In genomic region chr13:38538412-38538811, GRCh38 we compare ENCODE assay signal across 32 cellular contexts.
DNase-seq lines count a peak whose midpoint lies in the region; ATAC-seq and TF ChIP-seq lines count a peak whose summit lies in the region.
"Had no signal": no experiment of that assay in that cellular context is flagged by ENCODE, and none has a peak within 500 bp of the region (broad histone marks: within the 10 kb centered on the region; RNA-seq: fewer than 3 reads in every experiment).

No MANE protein-coding gene starts in this region.

- no peaks in the 10 kb centered on the region for H3K27me3 Mint-ChIP-seq in activated T-cell treated with anti-CD3 and anti-CD28 coated beads, Interleukin-2, amount 50 U/mL, for 72 hours (ENCODE audit: low read depth)
- H3K27me3 Mint-ChIP-seq: activated CD4-positive, alpha-beta memory T cell treated with anti-CD3 and anti-CD28 coated beads for 36 hours; activated naive CD4-positive, alpha-beta T cell treated with anti-CD3 and anti-CD28 coated beads, Interleukin-2, amount 10 ng/mL, durations not matched to agents 7 days and 5 days; stimulated activated memory B cell treated with anti-CD40 and anti-IgM and Interleukin-4, amounts not matched to agents 10 μg/mL and 1 μg/mL and 100 μg/mL, for 72 hours; type B pancreatic cell had no signal

- no peaks in the 10 kb centered on the region for H3K9me3 ChIP-seq in tibial artery
- H3K9me3 ChIP-seq: BE2C, esophagus muscularis mucosa, lower lobe of right lung had no signal

- DNase-seq in DMS153 treated with DMSO at 0.1 percent for 48 hours (lab: John Stamatoyannopoulos, UW; ENCODE audit: unreplicated experiment) (peak; percentile 73), NCI-H1092 (lab: John Stamatoyannopoulos, UW) (peak; percentile 60), NCI-H2227 treated with DMSO at 0.1 percent for 48 hours (lab: John Stamatoyannopoulos, UW) (peak; percentile 46), iPS DF 4.7 (ENCODE audit: extremely low read depth, low spot score) (peak; percentile 30), occipital lobe (lab: John Stamatoyannopoulos, UW) (no peak), tibial artery (no peak)
- no peak for DNase-seq in activated T-cell treated with anti-CD3 and anti-CD28 coated beads, Interleukin-2, amount 50 U/mL, for 72 hours
- DNase-seq: activated CD4-positive, alpha-beta memory T cell treated with anti-CD3 and anti-CD28 coated beads for 36 hours; activated CD4-positive, alpha-beta T cell treated with anti-CD3 and anti-CD28 coated beads for 1 hour; activated CD8-positive, alpha-beta memory T cell treated with anti-CD3 and anti-CD28 coated beads, Interleukin-2, amount 50 U/mL, for 4 hours; activated naive CD4-positive, alpha-beta T cell treated with anti-CD3 and anti-CD28 coated beads, Interleukin-2, amount 10 ng/mL, durations not matched to agents 7 days and 5 days; BE2C; CD8-positive, alpha-beta T cell; dorsolateral prefrontal cortex; foreskin fibroblast; head of caudate nucleus; kidney glomerular epithelial cell; lower lobe of right lung; naive thymus-derived CD4-positive, alpha-beta T cell; NCI-H2081 treated with DMSO at 0.1 percent for 48 hours; NCI-H510A treated with DMSO at 0.1 percent for 48 hours; Right ventricle myocardium superior; stimulated activated CD4-positive, alpha-beta T cell treated with anti-CD3 and anti-CD28 coated beads, Interleukin-15, amount 100 ng/mL, for 24 hours; stimulated activated CD4-positive, alpha-beta T cell treated with anti-CD3 and anti-CD28 coated beads, Interleukin-4, amount 100 ng/mL, for 4 hours; substantia nigra had no signal

- H3K27me3 ChIP-seq in tibial artery = no peaks in the 10 kb centered on the region
- H3K27me3 ChIP-seq: BE2C, dorsolateral prefrontal cortex, esophagus muscularis mucosa had no signal

- no peak overlapping the region for H3K4me3 Mint-ChIP-seq in activated T-cell treated with anti-CD3 and anti-CD28 coated beads, Interleukin-2, amount 50 U/mL, for 72 hours
- H3K4me3 Mint-ChIP-seq: activated CD4-positive, alpha-beta memory T cell treated with anti-CD3 and anti-CD28 coated beads for 36 hours; activated naive CD4-positive, alpha-beta T cell treated with anti-CD3 and anti-CD28 coated beads, Interleukin-2, amount 10 ng/mL, durations not matched to agents 7 days and 5 days; activated T-helper 1 cell treated with anti-CD3 and anti-CD28 coated beads, Interleukin-12 subunit alpha, Interleukin-12 subunit beta, Interleukin-2, Interleukin-4 antibody, amounts not matched to agents 30 ng/mL and 10 ng/mL and 1 ng/mL, durations not matched to agents 14 hours and 24 hours and 36 hours; CD8-positive, alpha-beta T cell; naive thymus-derived CD4-positive, alpha-beta T cell; stimulated activated memory B cell treated with anti-CD40 and anti-IgM and Interleukin-4, amounts not matched to agents 10 μg/mL and 1 μg/mL and 100 μg/mL, for 72 hours; type B pancreatic cell had no signal

- intact Hi-C loops in tibial artery (cut with DNase I; ENCODE audit: low total_unique reads) = no loop called here

- H3K4me1 ChIP-seq in tibial artery = no peaks in the 10 kb centered on the region
- H3K4me1 ChIP-seq: BE2C, esophagus muscularis mucosa, lower lobe of right lung had no signal

- no peaks in the 10 kb centered on the region for H3K4me1 Mint-ChIP-seq in activated T-cell treated with anti-CD3 and anti-CD28 coated beads, Interleukin-2, amount 50 U/mL, for 72 hours (ENCODE audit: low read depth)
- H3K4me1 Mint-ChIP-seq: activated naive CD4-positive, alpha-beta T cell treated with anti-CD3 and anti-CD28 coated beads, Interleukin-2, amount 10 ng/mL, durations not matched to agents 7 days and 5 days; naive thymus-derived CD4-positive, alpha-beta T cell; stimulated activated memory B cell treated with anti-CD40 and anti-IgM and Interleukin-4, amounts not matched to agents 10 μg/mL and 1 μg/mL and 100 μg/mL, for 72 hours had no signal

- TF ChIP-seq CTCF in tibial artery (IDR thresholded peaks at IDR 0.05) = no peak

- H3K9me3 Mint-ChIP-seq in activated T-cell treated with anti-CD3 and anti-CD28 coated beads, Interleukin-2, amount 50 U/mL, for 72 hours = no peaks in the 10 kb centered on the region
- H3K9me3 Mint-ChIP-seq: activated CD4-positive, alpha-beta memory T cell treated with anti-CD3 and anti-CD28 coated beads for 36 hours; activated naive CD4-positive, alpha-beta T cell treated with anti-CD3 and anti-CD28 coated beads, Interleukin-2, amount 10 ng/mL, durations not matched to agents 7 days and 5 days; activated T-helper 1 cell treated with anti-CD3 and anti-CD28 coated beads, Interleukin-12 subunit alpha, Interleukin-12 subunit beta, Interleukin-2, Interleukin-4 antibody, amounts not matched to agents 30 ng/mL and 10 ng/mL and 1 ng/mL, durations not matched to agents 14 hours and 24 hours and 36 hours; CD8-positive, alpha-beta T cell; stimulated activated memory B cell treated with anti-CD40 and anti-IgM and Interleukin-4, amounts not matched to agents 10 μg/mL and 1 μg/mL and 100 μg/mL, for 72 hours; type B pancreatic cell had no signal

- no peak for ATAC-seq in activated T-cell treated with anti-CD3 and anti-CD28 coated beads, Interleukin-2, amount 50 U/mL, for 72 hours (replicated peaks in 1 of 2)
- no peak for ATAC-seq in GM21619 (IDR thresholded peaks at IDR 0.05; ENCODE audit: unreplicated experiment)
- ATAC-seq: CD8-positive, alpha-beta T cell; GM12878; lower lobe of right lung; naive thymus-derived CD4-positive, alpha-beta T cell; Panc1; stimulated activated memory B cell treated with anti-CD40 and anti-IgM and Interleukin-4, amounts not matched to agents 10 μg/mL and 1 μg/mL and 100 μg/mL, for 72 hours had no signal

- H3K27ac ChIP-seq in tibial artery = no peak overlapping the region
- H3K27ac ChIP-seq: esophagus muscularis mucosa, lower lobe of right lung had no signal

- no peak overlapping the region for H3K4me3 ChIP-seq in tibial artery
- H3K4me3 ChIP-seq: dorsolateral prefrontal cortex, esophagus muscularis mucosa, GM12878, lower lobe of right lung had no signal

- H3K27ac Mint-ChIP-seq in activated T-cell treated with anti-CD3 and anti-CD28 coated beads, Interleukin-2, amount 50 U/mL, for 72 hours = no peak overlapping the region
- H3K27ac Mint-ChIP-seq: activated CD4-positive, alpha-beta memory T cell treated with anti-CD3 and anti-CD28 coated beads for 36 hours; activated naive CD4-positive, alpha-beta T cell treated with anti-CD3 and anti-CD28 coated beads, Interleukin-2, amount 10 ng/mL, durations not matched to agents 7 days and 5 days; activated T-helper 1 cell treated with anti-CD3 and anti-CD28 coated beads, Interleukin-12 subunit alpha, Interleukin-12 subunit beta, Interleukin-2, Interleukin-4 antibody, amounts not matched to agents 30 ng/mL and 10 ng/mL and 1 ng/mL, durations not matched to agents 14 hours and 24 hours and 36 hours; CD8-positive, alpha-beta T cell; naive thymus-derived CD4-positive, alpha-beta T cell; stimulated activated memory B cell treated with anti-CD40 and anti-IgM and Interleukin-4, amounts not matched to agents 10 μg/mL and 1 μg/mL and 100 μg/mL, for 72 hours; type B pancreatic cell had no signal

- no peaks in the 10 kb centered on the region for H3K36me3 Mint-ChIP-seq in activated T-cell treated with anti-CD3 and anti-CD28 coated beads, Interleukin-2, amount 50 U/mL, for 72 hours (ENCODE audit: insufficient read depth in 2 of 2)
- H3K36me3 Mint-ChIP-seq: activated CD4-positive, alpha-beta memory T cell treated with anti-CD3 and anti-CD28 coated beads for 36 hours; activated naive CD4-positive, alpha-beta T cell treated with anti-CD3 and anti-CD28 coated beads, Interleukin-2, amount 10 ng/mL, durations not matched to agents 7 days and 5 days; CD8-positive, alpha-beta T cell; naive thymus-derived CD4-positive, alpha-beta T cell; stimulated activated memory B cell treated with anti-CD40 and anti-IgM and Interleukin-4, amounts not matched to agents 10 μg/mL and 1 μg/mL and 100 μg/mL, for 72 hours; type B pancreatic cell had no signal

- H3K36me3 ChIP-seq in tibial artery = no peaks in the 10 kb centered on the region
- H3K36me3 ChIP-seq: BE2C, esophagus muscularis mucosa, lower lobe of right lung had no signal

Comparison
In these comparisons a context has a peak if more than half of its experiments do, and no peak if none do; other contexts are left out.
1. DNase-seq: peak in DMS153 treated with DMSO at 0.1 percent for 48 hours (single experiment), NCI-H1092 (single experiment), NCI-H2227 treated with DMSO at 0.1 percent for 48 hours (single experiment) and iPS DF 4.7 (single experiment); none in occipital lobe (single experiment), tibial artery (0 of 2) and activated T-cell treated with anti-CD3 and anti-CD28 coated beads, Interleukin-2, amount 50 U/mL, for 72 hours (0 of 2).